Comparison of ENCODE assay signal across 8 cellular contexts in the genomic region with DNA sequence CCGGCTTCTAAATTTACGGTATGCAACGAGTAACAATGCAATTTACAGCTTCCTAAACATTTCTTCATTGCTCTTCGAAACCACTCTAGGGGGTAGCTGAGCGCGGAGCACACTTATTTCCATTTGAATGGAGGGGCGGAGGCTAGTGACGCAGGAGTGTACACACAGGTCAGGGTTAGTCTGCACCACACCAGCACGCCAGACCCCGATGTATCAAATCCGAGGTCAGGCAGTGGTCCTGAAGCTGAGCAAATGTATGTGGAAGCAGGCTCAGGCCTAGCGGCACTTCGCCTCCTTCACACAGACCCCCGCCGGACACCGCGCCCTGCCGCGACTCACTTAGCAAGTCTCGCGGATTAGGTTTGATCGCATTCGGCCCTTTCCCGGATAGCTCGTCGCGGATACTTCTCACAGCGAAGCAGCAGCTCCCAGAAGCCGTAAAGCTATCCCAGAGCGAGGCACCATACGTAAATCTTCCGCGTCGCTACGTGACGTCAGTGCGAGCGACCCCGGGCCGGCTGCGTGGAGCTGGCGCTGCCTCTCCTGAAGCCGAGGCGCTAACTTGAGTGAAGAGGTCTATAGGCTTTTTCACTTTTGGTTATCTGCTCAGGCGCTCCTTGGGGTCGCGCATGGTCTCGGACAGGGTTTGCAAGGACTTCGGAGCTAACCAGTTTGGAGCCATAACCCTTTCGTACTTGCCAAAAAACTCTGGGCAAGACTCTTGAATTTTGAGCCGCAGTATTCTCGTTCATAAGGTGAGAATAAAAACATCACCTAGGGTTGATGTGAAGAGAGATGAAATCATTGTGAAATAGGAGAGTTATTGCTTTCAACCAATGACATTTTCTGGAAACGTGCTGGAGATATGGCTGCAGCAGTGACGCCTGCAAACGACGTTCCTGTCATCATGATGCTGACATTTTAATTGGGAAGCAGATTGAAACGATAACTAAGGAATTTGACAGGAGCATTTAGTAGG.
DNase-seq lines count a peak whose midpoint lies in the region; ATAC-seq and TF ChIP-seq lines count a peak whose summit lies in the region.

A gene with protein sequence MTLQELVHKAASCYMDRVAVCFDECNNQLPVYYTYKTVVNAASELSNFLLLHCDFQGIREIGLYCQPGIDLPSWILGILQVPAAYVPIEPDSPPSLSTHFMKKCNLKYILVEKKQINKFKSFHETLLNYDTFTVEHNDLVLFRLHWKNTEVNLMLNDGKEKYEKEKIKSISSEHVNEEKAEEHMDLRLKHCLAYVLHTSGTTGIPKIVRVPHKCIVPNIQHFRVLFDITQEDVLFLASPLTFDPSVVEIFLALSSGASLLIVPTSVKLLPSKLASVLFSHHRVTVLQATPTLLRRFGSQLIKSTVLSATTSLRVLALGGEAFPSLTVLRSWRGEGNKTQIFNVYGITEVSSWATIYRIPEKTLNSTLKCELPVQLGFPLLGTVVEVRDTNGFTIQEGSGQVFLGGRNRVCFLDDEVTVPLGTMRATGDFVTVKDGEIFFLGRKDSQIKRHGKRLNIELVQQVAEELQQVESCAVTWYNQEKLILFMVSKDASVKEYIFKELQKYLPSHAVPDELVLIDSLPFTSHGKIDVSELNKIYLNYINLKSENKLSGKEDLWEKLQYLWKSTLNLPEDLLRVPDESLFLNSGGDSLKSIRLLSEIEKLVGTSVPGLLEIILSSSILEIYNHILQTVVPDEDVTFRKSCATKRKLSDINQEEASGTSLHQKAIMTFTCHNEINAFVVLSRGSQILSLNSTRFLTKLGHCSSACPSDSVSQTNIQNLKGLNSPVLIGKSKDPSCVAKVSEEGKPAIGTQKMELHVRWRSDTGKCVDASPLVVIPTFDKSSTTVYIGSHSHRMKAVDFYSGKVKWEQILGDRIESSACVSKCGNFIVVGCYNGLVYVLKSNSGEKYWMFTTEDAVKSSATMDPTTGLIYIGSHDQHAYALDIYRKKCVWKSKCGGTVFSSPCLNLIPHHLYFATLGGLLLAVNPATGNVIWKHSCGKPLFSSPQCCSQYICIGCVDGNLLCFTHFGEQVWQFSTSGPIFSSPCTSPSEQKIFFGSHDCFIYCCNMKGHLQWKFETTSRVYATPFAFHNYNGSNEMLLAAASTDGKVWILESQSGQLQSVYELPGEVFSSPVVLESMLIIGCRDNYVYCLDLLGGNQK (minus strand): TSS at position 469 of the 979 bp plus-strand sequence. CDS start 3,192 bp downstream, outside the sequence.

- ATAC-seq in HG03196 (IDR thresholded peaks at IDR 0.05; ENCODE audit: unreplicated experiment): peak; percentile 91

- DNase-seq in AG08395 (ENCODE audit: low spot score) (peak; percentile 95), NCI-H345 (lab: John Stamatoyannopoulos, UW) (peak; percentile 89), iris pigment epithelial cell (ENCODE audit: low read depth) (peak; percentile 96)
- peak; percentile 80 to 93 (median 86) for DNase-seq in activated CD4-positive, CD25-positive, alpha-beta regulatory T cell (lab: John Stamatoyannopoulos, UW)
- DNase-seq in central memory CD4-positive, alpha-beta T cell: peak; percentile 94
- DNase-seq in stimulated activated CD4-positive, alpha-beta T cell treated with anti-CD3 and anti-CD28 coated beads, Interleukin-12 subunit alpha, Interleukin-12 subunit beta, amount 100 ng/mL, for 24 hours (ENCODE audit: low read depth in 2 of 2): peak; percentile 95 to 96

- in situ Hi-C loops in GM18951 (cut with MboI; ENCODE audit: low sequenced_read_pairs, unreplicated experiment): no loop called here

- TF ChIP-seq POLR2A in GM18951 (IDR thresholded peaks at IDR 0.05; ENCODE audit: extremely low read depth, insufficient read depth, insufficient read length): peak; percentile 91

Comparison
In these comparisons a context has a peak if more than half of its experiments do, and no peak if none do; other contexts are left out.
1. Peak in every context shown above with its lines: DNase-seq and ATAC-seq.